1 cellular context compared by ENCODE assay signal in genomic region chr16:86662195-86662594, GRCh38.
TF ChIP-seq lines count a peak whose summit lies in the region.

No MANE protein-coding gene starts in this region.

TF ChIP-seq in IMR-90, 13 proteins besides CTCF, POLR2A, EP300 and RAD21 (continued from another document):
- TF ChIP-seq CEBPB (IDR thresholded peaks at IDR 0.05; ENCODE audit: low read depth, low read length) (no peak), USF2 (IDR thresholded peaks at IDR 0.05; ENCODE audit: low read depth, low read length) (no peak; the same call in 1 of the 2 replicates), ELK1 (IDR thresholded peaks at IDR 0.05; ENCODE audit: borderline replicate concordance, low read depth, low read length) (no peak)
TF ChIP-seq in IMR-90: peak in this region for 0.
